Comparison of ENCODE assay signal across 8 cellular contexts in the genomic region with DNA sequence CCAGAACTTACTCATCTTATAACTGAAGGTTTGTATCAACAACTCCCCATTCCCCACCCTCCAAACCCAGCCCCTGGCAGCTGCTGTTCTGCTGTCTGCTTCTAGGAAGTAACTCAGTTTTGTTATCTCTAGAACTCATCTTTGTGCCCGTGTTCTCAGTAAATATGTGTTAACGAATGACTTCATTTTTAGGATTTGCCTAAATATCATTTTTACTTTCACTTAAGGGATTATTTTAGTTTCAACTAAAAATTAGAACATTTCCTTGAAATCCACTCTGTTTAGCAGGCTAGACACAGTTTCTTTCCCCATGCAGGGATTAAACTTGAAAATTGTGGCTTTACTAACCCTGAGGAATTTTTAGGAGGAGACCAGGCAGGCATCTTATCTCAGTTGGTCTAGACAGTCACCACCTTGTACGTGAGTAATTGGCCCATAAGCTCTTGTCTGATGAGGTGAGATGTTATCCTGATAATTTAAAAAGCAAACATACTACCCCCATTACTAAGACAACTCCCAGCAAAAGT.
DNase-seq lines count a peak whose midpoint lies in the region; ATAC-seq, FAIRE-seq and TF ChIP-seq lines count a peak whose summit lies in the region.

No MANE protein-coding gene starts in this region.

- H3K9ac ChIP-seq in HUES48 (ENCODE audit: low read depth, low read length): no peak overlapping the region

- H3K27ac ChIP-seq in HUES48 (ENCODE audit: low read depth, low read length) (peak overlapping the region; percentile 8), pancreas (peak overlapping the region in 3 of 4 donors; percentile 23 to 84 (median 73))

- H3K27me3 ChIP-seq in HUES48 (ENCODE audit: control insufficient read depth, insufficient read depth, low read length) (no peaks in the 10 kb centered on the region), pancreas (no peaks in the 10 kb centered on the region)

- intact Hi-C loops in pancreas (cut with DNase I) (no loop called here), lower leg skin (cut with DNase I; ENCODE audit: low total_unique reads) (no loop called here)

- H3K36me3 ChIP-seq in HUES48 (ENCODE audit: control insufficient read depth, insufficient read depth, low read length) (no peaks in the 10 kb centered on the region), pancreas (no peaks in the 10 kb centered on the region)

- ATAC-seq in pancreas: no peak

- TF ChIP-seq CTCF in pancreas (IDR thresholded peaks at IDR 0.05): no peak
- no peak for TF ChIP-seq CTCF in lower leg skin (IDR thresholded peaks at IDR 0.05)

- H3K4me3 ChIP-seq in HUES48 (ENCODE audit: low read depth, low read length) (no peak overlapping the region), pancreas (no peak overlapping the region), lower leg skin (ENCODE audit: low read depth, poor library complexity, severe bottlenecking) (no peak overlapping the region)

- H3K9me3 ChIP-seq in HUES48 (ENCODE audit: control insufficient read depth, insufficient read depth, low read length) (no peaks in the 10 kb centered on the region), pancreas (no peaks in the 10 kb centered on the region)

- peak; percentile 84 for DNase-seq in activated effector memory CD4-positive, alpha-beta T cell treated with anti-CD3 and anti-CD28 coated beads, Interleukin-2, amount 50 U/mL, for 16 hours
- no peak for DNase-seq in activated effector memory CD4-positive, alpha-beta T cell treated with Interleukin-2 at 50 U/mL for 16 hours
- peak; percentile 57 for DNase-seq in activated naive CD4-positive, alpha-beta T cell treated with Interleukin-2 at 50 U/mL for 16 hours
- DNase-seq in pancreas (no peak), lower leg skin (ENCODE audit: low spot score in 2 of 2) (no peak), retina (no peak), NCI-H1417 treated with DMSO at 0.1 percent for 48 hours (lab: John Stamatoyannopoulos, UW) (no peak)

- WGBS in pancreas, 2 donors: 19 to 21% methylated on average over 3 of the region's 3 CpGs
- 28 to 36% methylated on average over 3 of the region's 3 CpGs for WGBS in lower leg skin, 2 donors

- H3K4me1 ChIP-seq in HUES48 (ENCODE audit: control insufficient read depth, insufficient read depth, low read length) (peaks cover 31% of the 10 kb centered on the region), pancreas (peaks cover 28 to 56% (median 33%) of the 10 kb centered on the region in 3 donors)

- FAIRE-seq in pancreas (lab: Jason Lieb, UNC): no peak

- no peak for TF ChIP-seq POLR2A in lower leg skin (IDR thresholded peaks at IDR 0.05)

Comparison
In these comparisons a context has a peak if more than half of its experiments do, and no peak if none do; other contexts are left out.
1. DNase-seq: peak in activated effector memory CD4-positive, alpha-beta T cell treated with anti-CD3 and anti-CD28 coated beads, Interleukin-2, amount 50 U/mL, for 16 hours (single experiment) and activated naive CD4-positive, alpha-beta T cell treated with Interleukin-2 at 50 U/mL for 16 hours (single experiment); none in activated effector memory CD4-positive, alpha-beta T cell treated with Interleukin-2 at 50 U/mL for 16 hours (single experiment), pancreas (0 of 6), lower leg skin (0 of 2), retina (single experiment) and NCI-H1417 treated with DMSO at 0.1 percent for 48 hours (single experiment).